Comparison of ENCODE assay signal across 1 cellular context in the genomic region with DNA sequence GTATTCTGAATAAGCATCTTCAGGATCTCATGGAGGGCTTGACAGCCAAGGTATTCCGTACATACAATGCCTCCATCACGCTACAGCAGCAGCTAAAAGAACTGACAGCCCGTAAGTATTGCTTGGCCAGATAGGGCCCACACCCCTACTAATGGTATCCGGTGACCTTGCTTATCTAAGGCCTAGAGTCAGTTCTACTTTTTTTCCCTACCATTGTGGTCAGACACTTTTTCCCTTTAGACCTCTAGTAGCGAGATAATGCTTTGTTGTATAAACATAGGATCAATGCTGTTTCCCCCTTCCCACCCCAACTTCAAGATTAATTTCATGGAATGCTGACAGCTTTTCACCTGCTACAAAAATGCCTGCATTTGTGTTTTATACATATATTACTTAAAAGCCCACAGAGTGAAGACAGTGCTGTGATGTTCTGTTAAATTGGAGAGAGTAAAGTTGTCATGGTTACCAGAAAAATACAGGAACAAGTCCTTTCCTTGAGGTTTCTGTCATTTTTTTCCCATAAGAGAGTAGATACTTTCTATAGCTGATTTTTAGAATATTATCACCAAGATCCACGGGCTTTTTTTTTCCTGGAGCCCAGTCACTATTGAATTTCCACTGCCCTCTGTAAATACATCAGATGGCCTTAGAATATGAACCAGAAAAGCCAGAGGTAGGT.
A peak's percentile ranks its signal among the peaks of the same experiment; 100 is the strongest.
TF ChIP-seq lines count a peak whose summit lies in the region.

No MANE protein-coding gene starts in this region.

TF ChIP-seq in K562, 482 proteins besides CTCF, POLR2A, EP300 and RAD21 (continued from another document and continues in another):
- TF ChIP-seq, protein P1, sequence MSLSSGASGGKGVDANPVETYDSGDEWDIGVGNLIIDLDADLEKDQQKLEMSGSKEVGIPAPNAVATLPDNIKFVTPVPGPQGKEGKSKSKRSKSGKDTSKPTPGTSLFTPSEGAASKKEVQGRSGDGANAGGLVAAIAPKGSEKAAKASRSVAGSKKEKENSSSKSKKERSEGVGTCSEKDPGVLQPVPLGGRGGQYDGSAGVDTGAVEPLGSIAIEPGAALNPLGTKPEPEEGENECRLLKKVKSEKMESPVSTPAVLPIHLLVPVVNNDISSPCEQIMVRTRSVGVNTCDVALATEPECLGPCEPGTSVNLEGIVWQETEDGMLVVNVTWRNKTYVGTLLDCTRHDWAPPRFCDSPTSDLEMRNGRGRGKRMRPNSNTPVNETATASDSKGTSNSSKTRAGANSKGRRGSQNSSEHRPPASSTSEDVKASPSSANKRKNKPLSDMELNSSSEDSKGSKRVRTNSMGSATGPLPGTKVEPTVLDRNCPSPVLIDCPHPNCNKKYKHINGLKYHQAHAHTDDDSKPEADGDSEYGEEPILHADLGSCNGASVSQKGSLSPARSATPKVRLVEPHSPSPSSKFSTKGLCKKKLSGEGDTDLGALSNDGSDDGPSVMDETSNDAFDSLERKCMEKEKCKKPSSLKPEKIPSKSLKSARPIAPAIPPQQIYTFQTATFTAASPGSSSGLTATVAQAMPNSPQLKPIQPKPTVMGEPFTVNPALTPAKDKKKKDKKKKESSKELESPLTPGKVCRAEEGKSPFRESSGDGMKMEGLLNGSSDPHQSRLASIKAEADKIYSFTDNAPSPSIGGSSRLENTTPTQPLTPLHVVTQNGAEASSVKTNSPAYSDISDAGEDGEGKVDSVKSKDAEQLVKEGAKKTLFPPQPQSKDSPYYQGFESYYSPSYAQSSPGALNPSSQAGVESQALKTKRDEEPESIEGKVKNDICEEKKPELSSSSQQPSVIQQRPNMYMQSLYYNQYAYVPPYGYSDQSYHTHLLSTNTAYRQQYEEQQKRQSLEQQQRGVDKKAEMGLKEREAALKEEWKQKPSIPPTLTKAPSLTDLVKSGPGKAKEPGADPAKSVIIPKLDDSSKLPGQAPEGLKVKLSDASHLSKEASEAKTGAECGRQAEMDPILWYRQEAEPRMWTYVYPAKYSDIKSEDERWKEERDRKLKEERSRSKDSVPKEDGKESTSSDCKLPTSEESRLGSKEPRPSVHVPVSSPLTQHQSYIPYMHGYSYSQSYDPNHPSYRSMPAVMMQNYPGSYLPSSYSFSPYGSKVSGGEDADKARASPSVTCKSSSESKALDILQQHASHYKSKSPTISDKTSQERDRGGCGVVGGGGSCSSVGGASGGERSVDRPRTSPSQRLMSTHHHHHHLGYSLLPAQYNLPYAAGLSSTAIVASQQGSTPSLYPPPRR (CRISPR knock-in tag; IDR thresholded peaks at IDR 0.05; ENCODE audit: borderline replicate concordance), result no peak
- TF ChIP-seq ATF1 (CRISPR knock-in tag; IDR thresholded peaks at IDR 0.05), result no peak
- peak; percentile 24; the same call in 1 of the 2 replicates for TF ChIP-seq ATF1 (tag; IDR thresholded peaks at IDR 0.05)
- TF ChIP-seq TEAD1 (CRISPR knock-in tag; IDR thresholded peaks at IDR 0.05), result peak in 1 of 2 experiments; percentile 47; a peak in 1 of 4 replicates
- no peak for TF ChIP-seq SNRNP70 (optimal IDR thresholded peaks at IDR 0.05; ENCODE audit: low read depth, low read length)
- TF ChIP-seq NR2C2 (CRISPR knock-in tag; IDR thresholded peaks at IDR 0.05), result no peak
- peak; percentile 67 for TF ChIP-seq NR2C2 (tag; IDR thresholded peaks at IDR 0.05)
- 0 out of 2 replicates have a peak, but pooled peaks have one; percentile 55 for TF ChIP-seq ZNF175 (CRISPR knock-in tag; IDR thresholded peaks at IDR 0.05; ENCODE audit: low read depth)
- TF ChIP-seq, protein P2, sequence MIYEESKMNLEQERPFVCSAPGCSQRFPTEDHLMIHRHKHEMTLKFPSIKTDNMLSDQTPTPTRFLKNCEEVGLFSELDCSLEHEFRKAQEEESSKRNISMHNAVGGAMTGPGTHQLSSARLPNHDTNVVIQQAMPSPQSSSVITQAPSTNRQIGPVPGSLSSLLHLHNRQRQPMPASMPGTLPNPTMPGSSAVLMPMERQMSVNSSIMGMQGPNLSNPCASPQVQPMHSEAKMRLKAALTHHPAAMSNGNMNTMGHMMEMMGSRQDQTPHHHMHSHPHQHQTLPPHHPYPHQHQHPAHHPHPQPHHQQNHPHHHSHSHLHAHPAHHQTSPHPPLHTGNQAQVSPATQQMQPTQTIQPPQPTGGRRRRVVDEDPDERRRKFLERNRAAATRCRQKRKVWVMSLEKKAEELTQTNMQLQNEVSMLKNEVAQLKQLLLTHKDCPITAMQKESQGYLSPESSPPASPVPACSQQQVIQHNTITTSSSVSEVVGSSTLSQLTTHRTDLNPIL (CRISPR knock-in tag; IDR thresholded peaks at IDR 0.05), result no peak
- no peak for TF ChIP-seq ZNF239 (CRISPR knock-in tag; IDR thresholded peaks at IDR 0.05)
- TF ChIP-seq ZNF785 (CRISPR knock-in tag; IDR thresholded peaks at IDR 0.05), result no peak
- TF ChIP-seq PCBP2 (IDR thresholded peaks at IDR 0.05; ENCODE audit: low read depth, low read length, poor library complexity, severe bottlenecking), result no peak
- TF ChIP-seq ZNF12 (CRISPR knock-in tag; IDR thresholded peaks at IDR 0.05), result no peak
- TF ChIP-seq CBX3 (IDR thresholded peaks at IDR 0.05; ENCODE audit: borderline replicate concordance in 1 of 2, low read length in 2 of 2), result no peak
- TF ChIP-seq ETV6 (IDR thresholded peaks at IDR 0.05; ENCODE audit: borderline replicate concordance in 1 of 2, low read depth in 2 of 2, low read length in 1 of 2), result peak in 1 of 2 experiments; percentile 39; a peak in 1 of 4 replicates
- TF ChIP-seq ETV6 (CRISPR knock-in tag; IDR thresholded peaks at IDR 0.05; ENCODE audit: borderline replicate concordance), result no peak
- peak; percentile 90; the same call in 1 of the 2 replicates for TF ChIP-seq HDAC2 (IDR thresholded peaks at IDR 0.05)
- peak; percentile 34; the same call in 1 of the 2 replicates for TF ChIP-seq NFE2 (IDR thresholded peaks at IDR 0.05; ENCODE audit: low read depth)
- TF ChIP-seq, protein P3, sequence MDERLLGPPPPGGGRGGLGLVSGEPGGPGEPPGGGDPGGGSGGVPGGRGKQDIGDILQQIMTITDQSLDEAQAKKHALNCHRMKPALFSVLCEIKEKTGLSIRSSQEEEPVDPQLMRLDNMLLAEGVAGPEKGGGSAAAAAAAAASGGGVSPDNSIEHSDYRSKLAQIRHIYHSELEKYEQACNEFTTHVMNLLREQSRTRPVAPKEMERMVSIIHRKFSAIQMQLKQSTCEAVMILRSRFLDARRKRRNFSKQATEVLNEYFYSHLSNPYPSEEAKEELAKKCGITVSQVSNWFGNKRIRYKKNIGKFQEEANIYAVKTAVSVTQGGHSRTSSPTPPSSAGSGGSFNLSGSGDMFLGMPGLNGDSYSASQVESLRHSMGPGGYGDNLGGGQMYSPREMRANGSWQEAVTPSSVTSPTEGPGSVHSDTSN (CRISPR knock-in tag; IDR thresholded peaks at IDR 0.05; ENCODE audit: low read depth), result no peak
- TF ChIP-seq, protein P3 (tag; conservative IDR thresholded peaks at IDR 0.05; ENCODE audit: low read depth), result 0 out of 2 replicates have a peak, but pooled peaks have one; percentile 28
- TF ChIP-seq PCBP1 (IDR thresholded peaks at IDR 0.05; ENCODE audit: low read depth, low read length, poor library complexity, severe bottlenecking), result no peak
- TF ChIP-seq CBFA2T3 (IDR thresholded peaks at IDR 0.05), result peak; percentile 94
- TF ChIP-seq, protein P4, sequence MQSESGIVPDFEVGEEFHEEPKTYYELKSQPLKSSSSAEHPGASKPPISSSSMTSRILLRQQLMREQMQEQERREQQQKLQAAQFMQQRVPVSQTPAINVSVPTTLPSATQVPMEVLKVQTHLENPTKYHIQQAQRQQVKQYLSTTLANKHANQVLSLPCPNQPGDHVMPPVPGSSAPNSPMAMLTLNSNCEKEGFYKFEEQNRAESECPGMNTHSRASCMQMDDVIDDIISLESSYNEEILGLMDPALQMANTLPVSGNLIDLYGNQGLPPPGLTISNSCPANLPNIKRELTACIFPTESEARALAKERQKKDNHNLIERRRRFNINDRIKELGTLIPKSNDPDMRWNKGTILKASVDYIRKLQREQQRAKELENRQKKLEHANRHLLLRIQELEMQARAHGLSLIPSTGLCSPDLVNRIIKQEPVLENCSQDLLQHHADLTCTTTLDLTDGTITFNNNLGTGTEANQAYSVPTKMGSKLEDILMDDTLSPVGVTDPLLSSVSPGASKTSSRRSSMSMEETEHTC (IDR thresholded peaks at IDR 0.05), result peak; percentile 76; the same call in 1 of the 2 replicates
- TF ChIP-seq ARID1B (IDR thresholded peaks at IDR 0.05), result peak; percentile 95
- TF ChIP-seq, protein P5, sequence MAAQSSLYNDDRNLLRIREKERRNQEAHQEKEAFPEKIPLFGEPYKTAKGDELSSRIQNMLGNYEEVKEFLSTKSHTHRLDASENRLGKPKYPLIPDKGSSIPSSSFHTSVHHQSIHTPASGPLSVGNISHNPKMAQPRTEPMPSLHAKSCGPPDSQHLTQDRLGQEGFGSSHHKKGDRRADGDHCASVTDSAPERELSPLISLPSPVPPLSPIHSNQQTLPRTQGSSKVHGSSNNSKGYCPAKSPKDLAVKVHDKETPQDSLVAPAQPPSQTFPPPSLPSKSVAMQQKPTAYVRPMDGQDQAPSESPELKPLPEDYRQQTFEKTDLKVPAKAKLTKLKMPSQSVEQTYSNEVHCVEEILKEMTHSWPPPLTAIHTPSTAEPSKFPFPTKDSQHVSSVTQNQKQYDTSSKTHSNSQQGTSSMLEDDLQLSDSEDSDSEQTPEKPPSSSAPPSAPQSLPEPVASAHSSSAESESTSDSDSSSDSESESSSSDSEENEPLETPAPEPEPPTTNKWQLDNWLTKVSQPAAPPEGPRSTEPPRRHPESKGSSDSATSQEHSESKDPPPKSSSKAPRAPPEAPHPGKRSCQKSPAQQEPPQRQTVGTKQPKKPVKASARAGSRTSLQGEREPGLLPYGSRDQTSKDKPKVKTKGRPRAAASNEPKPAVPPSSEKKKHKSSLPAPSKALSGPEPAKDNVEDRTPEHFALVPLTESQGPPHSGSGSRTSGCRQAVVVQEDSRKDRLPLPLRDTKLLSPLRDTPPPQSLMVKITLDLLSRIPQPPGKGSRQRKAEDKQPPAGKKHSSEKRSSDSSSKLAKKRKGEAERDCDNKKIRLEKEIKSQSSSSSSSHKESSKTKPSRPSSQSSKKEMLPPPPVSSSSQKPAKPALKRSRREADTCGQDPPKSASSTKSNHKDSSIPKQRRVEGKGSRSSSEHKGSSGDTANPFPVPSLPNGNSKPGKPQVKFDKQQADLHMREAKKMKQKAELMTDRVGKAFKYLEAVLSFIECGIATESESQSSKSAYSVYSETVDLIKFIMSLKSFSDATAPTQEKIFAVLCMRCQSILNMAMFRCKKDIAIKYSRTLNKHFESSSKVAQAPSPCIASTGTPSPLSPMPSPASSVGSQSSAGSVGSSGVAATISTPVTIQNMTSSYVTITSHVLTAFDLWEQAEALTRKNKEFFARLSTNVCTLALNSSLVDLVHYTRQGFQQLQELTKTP (IDR thresholded peaks at IDR 0.05; ENCODE audit: low read depth in 1 of 2, partially characterized antibody in 2 of 2), result peak in 1 of 2 experiments; percentile 71
- TF ChIP-seq, protein P6, sequence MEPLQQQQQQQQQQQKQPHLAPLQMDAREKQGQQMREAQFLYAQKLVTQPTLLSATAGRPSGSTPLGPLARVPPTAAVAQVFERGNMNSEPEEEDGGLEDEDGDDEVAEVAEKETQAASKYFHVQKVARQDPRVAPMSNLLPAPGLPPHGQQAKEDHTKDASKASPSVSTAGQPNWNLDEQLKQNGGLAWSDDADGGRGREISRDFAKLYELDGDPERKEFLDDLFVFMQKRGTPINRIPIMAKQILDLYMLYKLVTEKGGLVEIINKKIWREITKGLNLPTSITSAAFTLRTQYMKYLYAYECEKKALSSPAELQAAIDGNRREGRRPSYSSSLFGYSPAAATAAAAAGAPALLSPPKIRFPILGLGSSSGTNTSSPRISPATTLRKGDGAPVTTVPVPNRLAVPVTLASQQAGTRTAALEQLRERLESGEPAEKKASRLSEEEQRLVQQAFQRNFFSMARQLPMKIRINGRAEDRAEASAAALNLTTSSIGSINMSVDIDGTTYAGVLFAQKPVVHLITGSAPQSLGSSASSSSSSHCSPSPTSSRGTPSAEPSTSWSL (CRISPR knock-in tag; IDR thresholded peaks at IDR 0.05; ENCODE audit: borderline replicate concordance), result no peak
- TF ChIP-seq CBX5 (IDR thresholded peaks at IDR 0.05; ENCODE audit: borderline replicate concordance, low read depth), result no peak
- TF ChIP-seq ATF7 (IDR thresholded peaks at IDR 0.05), result peak; percentile 41; the same call in 1 of the 2 replicates
- peak; percentile 76; the same call in 1 of the 2 replicates for TF ChIP-seq ETV5 (CRISPR knock-in tag; IDR thresholded peaks at IDR 0.05; ENCODE audit: low read depth)
- peak; percentile 58; the same call in 1 of the 2 replicates for TF ChIP-seq JUND (IDR thresholded peaks at IDR 0.05; ENCODE audit: borderline replicate concordance, low read depth, low read length)
- TF ChIP-seq JUND (tag; IDR thresholded peaks at IDR 0.05; ENCODE audit: borderline replicate concordance, low read depth, low read length), result no peak; the same call in 2 of the 3 replicates
- TF ChIP-seq, protein P7, sequence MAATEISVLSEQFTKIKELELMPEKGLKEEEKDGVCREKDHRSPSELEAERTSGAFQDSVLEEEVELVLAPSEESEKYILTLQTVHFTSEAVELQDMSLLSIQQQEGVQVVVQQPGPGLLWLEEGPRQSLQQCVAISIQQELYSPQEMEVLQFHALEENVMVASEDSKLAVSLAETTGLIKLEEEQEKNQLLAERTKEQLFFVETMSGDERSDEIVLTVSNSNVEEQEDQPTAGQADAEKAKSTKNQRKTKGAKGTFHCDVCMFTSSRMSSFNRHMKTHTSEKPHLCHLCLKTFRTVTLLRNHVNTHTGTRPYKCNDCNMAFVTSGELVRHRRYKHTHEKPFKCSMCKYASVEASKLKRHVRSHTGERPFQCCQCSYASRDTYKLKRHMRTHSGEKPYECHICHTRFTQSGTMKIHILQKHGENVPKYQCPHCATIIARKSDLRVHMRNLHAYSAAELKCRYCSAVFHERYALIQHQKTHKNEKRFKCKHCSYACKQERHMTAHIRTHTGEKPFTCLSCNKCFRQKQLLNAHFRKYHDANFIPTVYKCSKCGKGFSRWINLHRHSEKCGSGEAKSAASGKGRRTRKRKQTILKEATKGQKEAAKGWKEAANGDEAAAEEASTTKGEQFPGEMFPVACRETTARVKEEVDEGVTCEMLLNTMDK (IDR thresholded peaks at IDR 0.05; ENCODE audit: borderline replicate concordance, insufficient read depth, low read depth, low read length, poor library complexity, severe bottlenecking), result no peak
